21 cellular contexts compared by ENCODE assay signal in genomic region chr17:6862822-6863221, GRCh38. TPM values are rescaled to one million over a fixed set of nuclear protein-coding genes. Genes with fewer than 3 reads are reported as not detected.
A peak's percentile ranks its signal among the peaks of the same experiment; 100 is the strongest.
DNase-seq lines count a peak whose midpoint lies in the region; ATAC-seq and TF ChIP-seq lines count a peak whose summit lies in the region.
"Had no signal": no experiment of that assay in that cellular context is flagged by ENCODE, and none has a peak within 500 bp of the region (broad histone marks: within the 10 kb centered on the region; RNA-seq: fewer than 3 reads in every experiment).

No MANE protein-coding gene starts in this region.

- ATAC-seq in stimulated activated naive CD8-positive, alpha-beta T cell treated with anti-CD3 and anti-CD28 coated beads, Interleukin-15, Interleukin-2, amounts not matched to agents 100 U/mL and 50 U/mL, for 24 hours = peak; percentile 76
- no peak for ATAC-seq in GM21390 (IDR thresholded peaks at IDR 0.05; ENCODE audit: unreplicated experiment)
- no peak for ATAC-seq in HG02763 (IDR thresholded peaks at IDR 0.05; ENCODE audit: unreplicated experiment)
- ATAC-seq: activated CD4-positive, CD25-positive, alpha-beta regulatory T cell treated with anti-CD3 and anti-CD28 coated beads, Interleukin-2, amount 50 U/mL, for 24 hours; HCT116; heart right ventricle; psoas muscle; stimulated activated naive B cell treated with anti-CD40 and anti-IgM and Interleukin-4, amounts not matched to agents 10 μg/mL and 1 μg/mL and 100 μg/mL, for 72 hours had no signal

- no peak for TF ChIP-seq EP300 in transverse colon (IDR thresholded peaks at IDR 0.05; ENCODE audit: low read depth)

- in situ Hi-C loops in transverse colon (cut with MboI; ENCODE audit: low pct_ligation_motif_present in 1 of 4, low pct_unique_long_range_greater_than_20kb in 1 of 4, low sequenced_read_pairs in 3 of 4) = no loop called here

- TF ChIP-seq CTCF in transverse colon (IDR thresholded peaks at IDR 0.05) = no peak

- peaks cover 39% of the 10 kb centered on the region for H3K27me3 ChIP-seq in transverse colon
- H3K27me3 ChIP-seq: upper lobe of left lung had no signal

- DNase-seq in activated CD8-positive, alpha-beta memory T cell treated with anti-CD3 and anti-CD28 coated beads, Interleukin-2, amount 50 U/mL, for 4 hours = peak; percentile 15
- no peak for DNase-seq in activated CD8-positive, alpha-beta memory T cell treated with anti-CD3 and anti-CD28 coated beads, Interleukin-2, amount 50 U/mL, for 48 hours
- DNase-seq in NCI-H226 = peak; percentile 70
- peak in 36 of 42 donors; percentile 8 to 79 (median 38) for DNase-seq in head of caudate nucleus
- DNase-seq in stimulated activated naive CD8-positive, alpha-beta T cell treated with anti-CD3 and anti-CD28 coated beads, Interleukin-15, Interleukin-2, amounts not matched to agents 100 U/mL and 50 U/mL, for 24 hours = peak; percentile 25
- no peak for DNase-seq in transverse colon
- DNase-seq: effector CD8-positive, alpha-beta T cell; heart right ventricle; NCI-H187; NCI-H446 treated with DMSO at 0.1 percent for 48 hours; psoas muscle; SIG-M5; stimulated activated naive B cell treated with anti-CD40 and anti-IgM and Interleukin-4, amounts not matched to agents 10 μg/mL and 1 μg/mL and 100 μg/mL, for 72 hours had no signal

- intact Hi-C loops in head of caudate nucleus (cut with DNase I) (no loop called here), transverse colon (cut with DNase I; ENCODE audit: low total_unique reads) (no loop called here)

- H3K9me3 ChIP-seq in transverse colon = no peaks in the 10 kb centered on the region
- H3K9me3 ChIP-seq: heart right ventricle, psoas muscle, upper lobe of left lung had no signal

- 70 to 76% methylated on average over 3 to 4 of the region's 4 CpGs for WGBS in transverse colon (ENCODE audit: low coverage in 1 of 2), 2 donors

- no peak for TF ChIP-seq POLR2A in transverse colon (IDR thresholded peaks at IDR 0.05)

- H3K4me3 ChIP-seq in transverse colon = no peak overlapping the region
- H3K4me3 ChIP-seq: heart right ventricle, psoas muscle, upper lobe of left lung had no signal

- no peaks in the 10 kb centered on the region for H3K4me1 ChIP-seq in transverse colon
- H3K4me1 ChIP-seq: heart right ventricle, psoas muscle, upper lobe of left lung had no signal

- H3K36me3 ChIP-seq in transverse colon = no peaks in the 10 kb centered on the region
- H3K36me3 ChIP-seq: heart right ventricle, upper lobe of left lung had no signal

- no peak overlapping the region for H3K27ac ChIP-seq in transverse colon
- H3K27ac ChIP-seq: heart right ventricle, psoas muscle, upper lobe of left lung had no signal

RNA-seq across cellular contexts. Expression of gene TEKT1, which starts 31.3 kb away (rescaled TPM):
- total RNA-seq in transverse colon = not detected
- total RNA-seq: cardiac septum; CD8-positive, alpha-beta memory T cell; heart right ventricle; psoas muscle; T-helper 2 cell treated with Interferon-gamma antibody and Interleukin-4, amounts not matched to agents 100 ng/mL and 5 ng/mL, for 36 hours had no signal

Comparison
In these comparisons a context has a peak if more than half of its experiments do, and no peak if none do; other contexts are left out.
1. DNase-seq: peak in activated CD8-positive, alpha-beta memory T cell treated with anti-CD3 and anti-CD28 coated beads, Interleukin-2, amount 50 U/mL, for 4 hours (single experiment), NCI-H226 (single experiment), head of caudate nucleus (36 of 42) and stimulated activated naive CD8-positive, alpha-beta T cell treated with anti-CD3 and anti-CD28 coated beads, Interleukin-15, Interleukin-2, amounts not matched to agents 100 U/mL and 50 U/mL, for 24 hours (single experiment); none in activated CD8-positive, alpha-beta memory T cell treated with anti-CD3 and anti-CD28 coated beads, Interleukin-2, amount 50 U/mL, for 48 hours (single experiment) and transverse colon (single experiment).